Comparison of ENCODE assay signal across 8 cellular contexts in the genomic region with DNA sequence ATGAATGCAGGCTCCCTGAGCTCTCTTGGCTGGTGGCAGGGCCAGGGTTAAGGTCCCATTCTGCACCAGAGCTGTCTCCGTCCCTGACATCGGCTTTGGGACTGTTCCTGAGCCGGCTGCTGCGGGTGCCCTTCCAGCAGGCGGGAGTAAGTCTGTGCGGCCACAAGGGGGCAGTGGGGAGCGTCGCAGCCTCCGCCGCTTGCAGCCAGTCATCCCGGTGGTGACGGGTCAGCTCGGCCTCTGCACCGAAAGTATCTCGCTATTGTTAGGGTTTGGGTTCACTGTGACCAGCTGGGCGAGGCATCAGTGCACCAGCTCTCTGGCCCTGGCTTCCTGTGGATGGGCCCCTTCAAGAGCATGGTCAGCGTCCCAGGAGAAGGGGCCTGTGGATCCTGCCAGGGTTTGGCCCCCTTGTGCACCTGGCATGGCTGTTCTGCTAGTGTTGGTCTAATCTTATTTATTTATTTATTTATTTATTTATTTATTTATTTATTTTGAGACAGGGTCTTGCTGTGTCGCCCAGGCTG.
DNase-seq lines count a peak whose midpoint lies in the region; ATAC-seq and TF ChIP-seq lines count a peak whose summit lies in the region.

No MANE protein-coding gene starts in this region.

- no peak overlapping the region for H3K4me3 ChIP-seq in epithelial cell of esophagus (ENCODE audit: low read length)

- DNase-seq in COLO829 (ENCODE audit: low spot score) (peak; percentile 67), HCEC 1CT (peak; percentile 77), NOMO-1 (lab: John Stamatoyannopoulos, UW; ENCODE audit: unreplicated experiment in 2 of 2) (peak; percentile 71 to 82), activated T-cell treated with anti-CD3 and anti-CD28 coated beads for 1 hour (ENCODE audit: low read depth) (peak; percentile 66), epithelial cell of esophagus (ENCODE audit: low read depth) (peak; percentile 84), middle frontal gyrus (ENCODE audit: extremely low spot score, low spot score) (peak; percentile 58)
- DNase-seq in stimulated activated CD8-positive, alpha-beta memory T cell treated with anti-CD3 and anti-CD28 coated beads, Interleukin-4, amount 100 ng/mL, for 1 hour (ENCODE audit: low read depth in 2 of 2, low spot score in 1 of 2), result peak; percentile 45 to 46

- peak; percentile 90 for TF ChIP-seq CTCF in epithelial cell of esophagus (IDR thresholded peaks at IDR 0.05; ENCODE audit: insufficient read depth, low read depth, low read length, missing control alignments)

- no peak for ATAC-seq in GM18861 (IDR thresholded peaks at IDR 0.05; ENCODE audit: unreplicated experiment)
